ENCODE assay signal across 14 cellular contexts in the genomic region with DNA sequence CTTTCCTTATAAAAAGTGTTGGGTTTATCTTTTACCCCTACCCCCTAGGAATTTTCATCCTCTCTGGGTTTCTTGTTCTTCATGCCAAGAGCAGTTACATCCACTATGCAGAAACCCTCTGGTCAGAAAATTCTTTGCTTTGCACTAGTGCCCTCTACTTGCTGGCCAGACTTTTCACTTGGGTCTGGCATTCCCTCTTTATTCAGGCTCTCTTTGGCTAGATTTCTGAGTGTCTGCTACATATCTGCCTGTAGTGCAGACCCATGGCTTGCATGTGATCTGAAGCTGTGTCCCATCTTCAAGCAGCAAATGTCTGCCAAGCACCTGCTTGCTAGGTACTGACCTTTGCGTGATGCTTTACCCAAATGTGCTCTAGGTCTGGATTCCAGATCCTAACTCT.
DNase-seq lines count a peak whose midpoint lies in the region; ATAC-seq and TF ChIP-seq lines count a peak whose summit lies in the region.
"Had no signal": no experiment of that assay in that cellular context is flagged by ENCODE, and none has a peak within 500 bp of the region (broad histone marks: within the 10 kb centered on the region; RNA-seq: fewer than 3 reads in every experiment).

No MANE protein-coding gene starts in this region.

- H4K20me1 ChIP-seq in smooth muscle cell (ENCODE audit: low read depth): no peaks in the 10 kb centered on the region
- H4K20me1 ChIP-seq: BLaER1 treated with 17β-estradiol and CSF1 and Interleukin-3, amounts not matched to agents 10 nM and 100 nM had no signal

- TF ChIP-seq CTCF in left ventricle myocardium inferior (IDR thresholded peaks at IDR 0.05; ENCODE audit: borderline replicate concordance) (peak; percentile 38), gastroesophageal sphincter (IDR thresholded peaks at IDR 0.05) (peak in 3 of 4 experiments; percentile 25 to 61 (median 47)), smooth muscle cell (IDR thresholded peaks at IDR 0.05; ENCODE audit: borderline replicate concordance, insufficient read depth, poor library complexity, severe bottlenecking) (no peak)

- no peak overlapping the region for H2AFZ ChIP-seq in smooth muscle cell (ENCODE audit: low read depth)

- TF ChIP-seq POLR2A in gastroesophageal sphincter (IDR thresholded peaks at IDR 0.05): no peak

- WGBS in gastroesophageal sphincter (ENCODE audit: low coverage in 1 of 2), 2 donors: 100% methylated on average over 1 of the region's 1 CpG; no CpG with 5 or more reads in 1 of the 2 donors
- WGBS in smooth muscle cell (ENCODE audit: low lambda C conversion rate): 90% methylated on average over 1 of the region's 1 CpG

- no peak overlapping the region for H3K4me2 ChIP-seq in smooth muscle cell
- H3K4me2 ChIP-seq: BLaER1 treated with 17β-estradiol and CSF1 and Interleukin-3, amounts not matched to agents 10 nM and 100 nM had no signal

- H3K4me3 ChIP-seq in left ventricle myocardium inferior (no peak overlapping the region), gastroesophageal sphincter (no peak overlapping the region), smooth muscle cell (no peak overlapping the region)
- H3K4me3 ChIP-seq: BLaER1 treated with 17β-estradiol and CSF1 and Interleukin-3, amounts not matched to agents 10 nM and 100 nM had no signal

- no peak overlapping the region for H3K27ac ChIP-seq in left ventricle myocardium inferior (replicated peaks)
- no peak overlapping the region for H3K27ac ChIP-seq in gastroesophageal sphincter
- H3K27ac ChIP-seq in smooth muscle cell (ENCODE audit: low read depth): no peak overlapping the region
- H3K27ac ChIP-seq: BLaER1 treated with 17β-estradiol and CSF1 and Interleukin-3, amounts not matched to agents 10 nM and 100 nM had no signal

- intact Hi-C loops in left ventricle myocardium inferior (cut with micrococcal nuclease) (no loop called here), cardiac septum (cut with DNase I) (no loop called here)

- no peaks in the 10 kb centered on the region for H3K79me2 ChIP-seq in smooth muscle cell (ENCODE audit: low read depth)

- ATAC-seq in gastroesophageal sphincter: no peak
- ATAC-seq in HG03159 (IDR thresholded peaks at IDR 0.05; ENCODE audit: unreplicated experiment): no peak
- ATAC-seq: stimulated activated effector memory CD8-positive, alpha-beta T cell treated with anti-CD3 and anti-CD28 coated beads, Interleukin-12 subunit alpha, Interleukin-12 subunit beta, amount 100 ng/mL, for 72 hours had no signal

- TF ChIP-seq EP300 in gastroesophageal sphincter (IDR thresholded peaks at IDR 0.05): no peak

- DNase-seq in left ventricle myocardium inferior (no peak), cardiac septum (ENCODE audit: low spot score) (no peak), RPMI8226 (peak; percentile 5), superior temporal gyrus (ENCODE audit: extremely low spot score) (peak; percentile 48), smooth muscle cell (lab: John Stamatoyannopoulos, UW; ENCODE audit: unreplicated experiment) (no peak), MV-4-11 (lab: John Stamatoyannopoulos, UW) (no peak)
- DNase-seq: activated CD4-positive, alpha-beta T cell treated with anti-CD3 and anti-CD28 coated beads, Interleukin-2, amount 10 ng/mL, durations not matched to agents 7 days and 5 days; activated effector memory CD4-positive, alpha-beta T cell treated with Interleukin-2 at 50 U/mL for 16 hours; occipital lobe; stimulated activated CD4-positive, alpha-beta T cell treated with anti-CD3 and anti-CD28 coated beads, Interleukin-1b, Interleukin-23, amount 100 ng/mL, for 48 hours had no signal

- no peaks in the 10 kb centered on the region for H3F3A ChIP-seq in smooth muscle cell (ENCODE audit: low read depth)

- no peaks in the 10 kb centered on the region for H3K36me3 ChIP-seq in left ventricle myocardium inferior
- H3K36me3 ChIP-seq in gastroesophageal sphincter: no peaks in the 10 kb centered on the region
- no peaks in the 10 kb centered on the region for H3K36me3 ChIP-seq in smooth muscle cell (ENCODE audit: low read depth)
- H3K36me3 ChIP-seq: BLaER1 treated with 17β-estradiol and CSF1 and Interleukin-3, amounts not matched to agents 10 nM and 100 nM had no signal

- H3K9me3 ChIP-seq in left ventricle myocardium inferior (replicated peaks) (no peaks in the 10 kb centered on the region), gastroesophageal sphincter (no peaks in the 10 kb centered on the region), smooth muscle cell (replicated peaks; ENCODE audit: low read depth) (no peaks in the 10 kb centered on the region)
- H3K9me3 ChIP-seq: BLaER1 treated with 17β-estradiol and CSF1 and Interleukin-3, amounts not matched to agents 10 nM and 100 nM had no signal

- H3K9ac ChIP-seq in smooth muscle cell (ENCODE audit: low read depth): no peak overlapping the region
- H3K9ac ChIP-seq: BLaER1 treated with 17β-estradiol and CSF1 and Interleukin-3, amounts not matched to agents 10 nM and 100 nM had no signal

- no peaks in the 10 kb centered on the region for H3K27me3 ChIP-seq in left ventricle myocardium inferior (ENCODE audit: low read depth)
- H3K27me3 ChIP-seq in gastroesophageal sphincter: no peaks in the 10 kb centered on the region
- H3K27me3 ChIP-seq in smooth muscle cell (ENCODE audit: low read depth): peaks cover 7% of the 10 kb centered on the region
- H3K27me3 ChIP-seq: BLaER1 treated with 17β-estradiol and CSF1 and Interleukin-3, amounts not matched to agents 10 nM and 100 nM had no signal

- H3K4me1 ChIP-seq in left ventricle myocardium inferior (no peaks in the 10 kb centered on the region), gastroesophageal sphincter (peaks cover 0 to 3% (median 0%) of the 10 kb centered on the region in 3 donors), smooth muscle cell (ENCODE audit: low read depth) (peaks cover 3% of the 10 kb centered on the region)
- H3K4me1 ChIP-seq: BLaER1 treated with 17β-estradiol and CSF1 and Interleukin-3, amounts not matched to agents 10 nM and 100 nM had no signal

Comparison
In these comparisons a context has a peak if more than half of its experiments do, and no peak if none do; other contexts are left out.
1. DNase-seq: peak in RPMI8226 (single experiment) and superior temporal gyrus (single experiment); none in left ventricle myocardium inferior (single experiment), cardiac septum (single experiment), smooth muscle cell (single experiment) and MV-4-11 (single experiment).